In genomic region chr1:155080250-155081228, GRCh38 we compare ENCODE assay signal across 8 cellular contexts. TPM values are rescaled to one million over a fixed set of nuclear protein-coding genes. Genes with fewer than 3 reads are reported as not detected.
DNase-seq lines count a peak whose midpoint lies in the region; ATAC-seq and TF ChIP-seq lines count a peak whose summit lies in the region.

No MANE protein-coding gene starts in this region.

- 1% methylated on average over 80 of the region's 80 CpGs for WGBS in urinary bladder

- ATAC-seq in DND-41 (ENCODE audit: insufficient read depth, low read depth) (no peak), HG03469 (IDR thresholded peaks at IDR 0.05; ENCODE audit: unreplicated experiment) (no peak)

- peak; percentile 54 for DNase-seq in DND-41
- peak; percentile 93 for DNase-seq in NCI-H1105 treated with DMSO at 0.1 percent for 48 hours (lab: John Stamatoyannopoulos, UW)
- DNase-seq in activated CD4-positive, alpha-beta T cell treated with anti-CD3 and anti-CD28 coated beads, Interleukin-2, amount 50 U/mL, for 48 hours, result peak; percentile 26 to 42
- peak; percentile 77 for DNase-seq in iPS-NIHi7 (ENCODE audit: extremely low spot score)
- DNase-seq in DMS114 treated with DMSO at 0.1 percent for 48 hours (lab: John Stamatoyannopoulos, UW; ENCODE audit: unreplicated experiment), result no peak
- DNase-seq in HPDE6-E6E7 (ENCODE audit: extremely low spot score), result no peak

- peaks cover 71% of the 10 kb centered on the region for H3K27me3 ChIP-seq in DND-41 (ENCODE audit: insufficient read depth, low read length, poor library complexity)

- no peaks in the 10 kb centered on the region for H3K79me2 ChIP-seq in DND-41 (ENCODE audit: insufficient read depth, low read length)

- H3K4me1 ChIP-seq in DND-41 (ENCODE audit: insufficient read depth, low read length) (peaks cover 46% of the 10 kb centered on the region), urinary bladder (ENCODE audit: insufficient read depth) (peaks cover 2% of the 10 kb centered on the region)

- no peak for TF ChIP-seq CTCF in DND-41 (IDR thresholded peaks at IDR 0.05; ENCODE audit: borderline replicate concordance, extremely low read depth, low read length, poor library complexity, severe bottlenecking)

- H4K20me1 ChIP-seq in DND-41 (ENCODE audit: insufficient read depth, low read length), result peaks cover 40% of the 10 kb centered on the region

- H3K4me2 ChIP-seq in DND-41 (ENCODE audit: insufficient read depth, low read length), result peak overlapping the region; percentile 56

- no peak overlapping the region; the same call in 1 of the 2 replicates for H2AFZ ChIP-seq in DND-41 (ENCODE audit: low read depth, low read length)

- no peaks in the 10 kb centered on the region for H3K9me3 ChIP-seq in DND-41 (ENCODE audit: insufficient read depth, low read length, severe bottlenecking)

- H3K36me3 ChIP-seq in DND-41 (ENCODE audit: insufficient read depth, low read length) (no peaks in the 10 kb centered on the region), urinary bladder (ENCODE audit: insufficient read depth) (no peaks in the 10 kb centered on the region)

- H3K4me3 ChIP-seq in DND-41 (ENCODE audit: low read depth in 1 of 2, low read length in 2 of 2) (peak overlapping the region in 1 of 2 experiments; percentile 31; a peak in 2 of 4 replicates), urinary bladder (ENCODE audit: low read depth, low read length) (peak overlapping the region; percentile 2)

- H3K9ac ChIP-seq in DND-41 (ENCODE audit: low read depth, low read length), result no peak overlapping the region; the same call in 1 of the 2 replicates

- no peak overlapping the region for H3K27ac ChIP-seq in DND-41 (ENCODE audit: low read length)
- H3K27ac ChIP-seq in urinary bladder (ENCODE audit: low read depth), result no peak overlapping the region

RNA-seq across cellular contexts. Expression of gene EFNA3, which starts 1.9 kb away (rescaled TPM):
- total RNA-seq in urinary bladder, result 1.2 TPM
- 2.3 TPM for polyA plus RNA-seq in urinary bladder

RNA-seq across cellular contexts. Expression of gene EFNA4, which starts 17.0 kb away (rescaled TPM):
- total RNA-seq in urinary bladder, result 7.5 TPM
- polyA plus RNA-seq in urinary bladder, result 8.1 TPM

RNA-seq across cellular contexts. Expression of gene ADAM15, which starts 29.4 kb away (rescaled TPM):
- total RNA-seq in urinary bladder, result 38.3 TPM
- 118 TPM for polyA plus RNA-seq in urinary bladder

RNA-seq across cellular contexts. Expression of gene DCST1, which starts 46.9 kb away (rescaled TPM):
- total RNA-seq in urinary bladder, result not detected
- not detected for polyA plus RNA-seq in urinary bladder

RNA-seq across cellular contexts. Expression of gene DCST2, which starts 47.0 kb away (rescaled TPM):
- total RNA-seq in urinary bladder, result 0.53 TPM
- polyA plus RNA-seq in urinary bladder, result 1.2 TPM

Comparison
In these comparisons a context has a peak if more than half of its experiments do, and no peak if none do; other contexts are left out.
1. DNase-seq: peak in DND-41 (single experiment), NCI-H1105 treated with DMSO at 0.1 percent for 48 hours (single experiment), activated CD4-positive, alpha-beta T cell treated with anti-CD3 and anti-CD28 coated beads, Interleukin-2, amount 50 U/mL, for 48 hours (2 of 2) and iPS-NIHi7 (single experiment); none in DMS114 treated with DMSO at 0.1 percent for 48 hours (single experiment) and HPDE6-E6E7 (single experiment).